ENCODE assay signal across 20 cellular contexts in the genomic region with DNA sequence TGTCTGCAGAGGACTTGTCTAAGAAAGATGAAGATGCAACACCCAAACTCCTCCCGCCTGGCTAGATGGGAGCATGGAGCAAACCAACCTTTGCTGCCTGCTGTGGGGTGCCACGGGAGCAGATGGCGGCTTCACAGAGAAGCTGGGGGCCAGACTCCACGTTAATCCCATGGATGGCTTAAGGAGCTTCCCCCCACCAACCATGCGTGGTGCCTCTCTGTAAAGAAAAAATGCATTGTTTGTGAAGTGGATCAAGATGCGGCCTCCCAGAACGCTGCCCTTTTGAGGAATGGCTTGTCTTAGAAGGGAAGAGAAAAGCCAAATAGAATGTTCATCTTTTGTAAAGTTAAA. TPM values are rescaled to one million over a fixed set of nuclear protein-coding genes. Genes with fewer than 3 reads are reported as not detected.
DNase-seq lines count a peak whose midpoint lies in the region; TF ChIP-seq lines count a peak whose summit lies in the region.
"Had no signal": no experiment of that assay in that cellular context is flagged by ENCODE, and none has a peak within 500 bp of the region (broad histone marks: within the 10 kb centered on the region; RNA-seq: fewer than 3 reads in every experiment).

No MANE protein-coding gene starts in this region.

- H2AK5ac ChIP-seq in neuronal stem cell (ENCODE audit: low read depth, low read length), result no peak overlapping the region

- H3K27ac ChIP-seq in neuronal stem cell (replicated peaks; ENCODE audit: low read length) (peak overlapping the region; percentile 21), testis (no peak overlapping the region)
- H3K27ac ChIP-seq: A549 had no signal

- no TSS peak for BruUV-seq in Caco-2 (replicated peaks; lab: Mats Ljungman, UMichigan)

- no peak overlapping the region for H2AFZ ChIP-seq in neuronal stem cell (ENCODE audit: low read length)

- no peaks in the 10 kb centered on the region for H3K27me3 ChIP-seq in Caco-2 (replicated peaks; ENCODE audit: control insufficient read depth, insufficient read depth, low read length)
- H3K27me3 ChIP-seq in neuronal stem cell (ENCODE audit: control insufficient read depth in 3 of 3, insufficient read depth in 3 of 3, low read depth in 1 of 3, low read length in 3 of 3), result no peaks in the 10 kb centered on the region
- no peaks in the 10 kb centered on the region for H3K27me3 ChIP-seq in testis

- H2BK15ac ChIP-seq in neuronal stem cell (ENCODE audit: low read length), result peak overlapping the region; percentile 19

- no peak overlapping the region for H4K91ac ChIP-seq in neuronal stem cell (ENCODE audit: low read depth, low read length, poor library complexity)

- H2BK12ac ChIP-seq in neuronal stem cell (ENCODE audit: low read length), result no peak overlapping the region

- intact Hi-C loops in Caco-2 (cut with micrococcal nuclease; ENCODE audit: unreplicated experiment) (no loop called here), testis (cut with DNase I; ENCODE audit: low total_unique reads) (no loop called here)

- WGBS in neuronal stem cell (ENCODE audit: extremely low coverage in 2 of 2, insufficient read length in 2 of 2, insufficient replicate concordance in 1 of 2), 2 donors, result no CpG with 5 or more reads among the region's 7 CpGs
- WGBS in testis, 2 donors, result 79 to 93% methylated on average over 7 of the region's 7 CpGs

- no peaks in the 10 kb centered on the region for H3K27me3 Mint-ChIP-seq in Caco-2 (ENCODE audit: insufficient read depth, unreplicated experiment)
- H3K27me3 Mint-ChIP-seq in endothelial cell (ENCODE audit: unreplicated experiment), result peaks cover 8% of the 10 kb centered on the region
- H3K27me3 Mint-ChIP-seq: CD4-positive, alpha-beta T cell; IgD-negative memory B cell had no signal

- POLR2A ChIA-PET in Caco-2 (lab: Charles Lee), result no interaction called here

- DNase-seq in Caco-2 (no peak), NCI-H82 (lab: John Stamatoyannopoulos, UW) (peak; percentile 96), endothelial cell (ENCODE audit: low spot score) (no peak), neuronal stem cell (ENCODE audit: low spot score) (no peak), activated gamma-delta T cell treated with Interleukin-2 at 50 U/mL for 16 hours (no peak), testis (no peak)
- DNase-seq in stimulated activated CD4-positive, alpha-beta T cell treated with anti-CD3 and anti-CD28 coated beads, Interleukin-15, amount 100 ng/mL, for 24 hours, result no peak
- DNase-seq: CD4-positive, alpha-beta T cell; GOT3; Kasumi-1; MM.1S; NCI-H1092; NCI-H1436 treated with DMSO at 0.1 percent for 48 hours; NCI-H2081; NCI-H510A; PC-3; RPMI8226; SHP77 treated with DMSO at 0.1 percent for 48 hours had no signal

- H3K9me3 ChIP-seq in Caco-2 (no peaks in the 10 kb centered on the region), neuronal stem cell (replicated peaks in 1 of 2; ENCODE audit: control insufficient read depth in 2 of 2, insufficient read depth in 1 of 2, low read depth in 1 of 2, low read length in 2 of 2) (no peaks in the 10 kb centered on the region), testis (no peaks in the 10 kb centered on the region)
- H3K9me3 ChIP-seq: A549 had no signal

- H3K4me1 ChIP-seq in Caco-2, result no peaks in the 10 kb centered on the region
- H3K4me1 ChIP-seq in neuronal stem cell (ENCODE audit: control insufficient read depth in 2 of 2, insufficient read depth in 1 of 2, low read depth in 1 of 2, low read length in 2 of 2), result peaks cover 0 to 24% of the 10 kb centered on the region in 2 donors
- H3K4me1 ChIP-seq in testis, result no peaks in the 10 kb centered on the region

- H3K36me3 ChIP-seq in Caco-2 (ENCODE audit: control insufficient read depth, insufficient read depth, low read length) (no peaks in the 10 kb centered on the region; the same call in none of the 2 replicates), neuronal stem cell (replicated peaks in 1 of 2; ENCODE audit: control insufficient read depth in 2 of 2, insufficient read depth in 2 of 2, low read length in 2 of 2) (peaks cover 41 to 98% of the 10 kb centered on the region in 2 donors), testis (ENCODE audit: low read depth, missing control alignments) (no peaks in the 10 kb centered on the region)

- H3K18ac ChIP-seq in neuronal stem cell (ENCODE audit: low read length), result peak overlapping the region; percentile 9

- no peaks in the 10 kb centered on the region for H3K9me3 Mint-ChIP-seq in Caco-2 (ENCODE audit: unreplicated experiment)
- no peaks in the 10 kb centered on the region for H3K9me3 Mint-ChIP-seq in endothelial cell (ENCODE audit: unreplicated experiment)
- H3K9me3 Mint-ChIP-seq: CD4-positive, alpha-beta T cell; IgD-negative memory B cell had no signal

- no peak overlapping the region for H3K14ac ChIP-seq in neuronal stem cell (ENCODE audit: low read length)

- H3K4me1 Mint-ChIP-seq in Caco-2 (ENCODE audit: low read depth, unreplicated experiment) (peaks cover 7% of the 10 kb centered on the region), endothelial cell (ENCODE audit: unreplicated experiment) (no peaks in the 10 kb centered on the region)

- H2BK5ac ChIP-seq in neuronal stem cell (ENCODE audit: low read length), result peak overlapping the region; percentile 76

- H3K36me3 Mint-ChIP-seq in Caco-2 (ENCODE audit: insufficient read depth, unreplicated experiment) (no peaks in the 10 kb centered on the region), endothelial cell (ENCODE audit: low read depth, unreplicated experiment) (peaks cover 25% of the 10 kb centered on the region)

- TF ChIP-seq POLR2A in testis (IDR thresholded peaks at IDR 0.05), result no peak

- CTCF ChIA-PET in Caco-2 (lab: Charles Lee), result no interaction called here

- TF ChIP-seq CTCF in Caco-2 (IDR thresholded peaks at IDR 0.05; ENCODE audit: insufficient read depth in 1 of 2, low read depth in 1 of 2, low read length in 1 of 2, severe bottlenecking in 1 of 2, unreplicated experiment in 1 of 2) (no peak), endothelial cell (IDR thresholded peaks at IDR 0.05; ENCODE audit: unreplicated experiment) (no peak), testis (IDR thresholded peaks at IDR 0.05) (no peak)

- no peak overlapping the region for H3K4ac ChIP-seq in neuronal stem cell (ENCODE audit: low read length)

- H3K79me1 ChIP-seq in neuronal stem cell (ENCODE audit: low read depth, low read length), result no peaks in the 10 kb centered on the region

- no peak overlapping the region for H3K4me2 ChIP-seq in neuronal stem cell (ENCODE audit: insufficient read depth, low read length, poor library complexity, severe bottlenecking)
- H3K4me2 ChIP-seq: A549 had no signal

- H4K8ac ChIP-seq in neuronal stem cell (ENCODE audit: low read depth, low read length), result no peak overlapping the region

- no peak overlapping the region for H3K23ac ChIP-seq in neuronal stem cell (ENCODE audit: low read depth, low read length, poor library complexity)

- H3K4me3 Mint-ChIP-seq in Caco-2 (ENCODE audit: unreplicated experiment), result no peak overlapping the region
- peak overlapping the region; percentile 56 for H3K4me3 Mint-ChIP-seq in endothelial cell (ENCODE audit: unreplicated experiment)
- H3K4me3 Mint-ChIP-seq: CD4-positive, alpha-beta T cell; IgD-negative memory B cell had no signal

- no peak overlapping the region for H3K9ac ChIP-seq in neuronal stem cell (ENCODE audit: low read depth, low read length, poor library complexity)

- H3K27ac Mint-ChIP-seq in Caco-2 (ENCODE audit: unreplicated experiment), result peak overlapping the region; percentile 60
- H3K27ac Mint-ChIP-seq in endothelial cell (ENCODE audit: unreplicated experiment), result no peak overlapping the region
- H3K27ac Mint-ChIP-seq: CD4-positive, alpha-beta T cell; IgD-negative memory B cell had no signal

- H3K4me3 ChIP-seq in Caco-2 (ENCODE audit: low read depth, low read length) (no peak overlapping the region), neuronal stem cell (ENCODE audit: low read length in 2 of 2) (no peak overlapping the region), testis (no peak overlapping the region)
- H3K4me3 ChIP-seq: A549 had no signal

- no peak overlapping the region for H2BK120ac ChIP-seq in neuronal stem cell (ENCODE audit: low read depth, low read length)

RNA-seq across cellular contexts. Expression of gene MVK, which starts 15.6 kb away (rescaled TPM):
- total RNA-seq in Caco-2 (2022) (28.4 and 28.9 TPM in 2 replicates), endothelial cell (ENCODE audit: unreplicated experiment) (40.7 TPM), testis (10 to 100 TPM; 49.8 to 63.1 TPM)
- polyA plus RNA-seq in neuronal stem cell (2013, experiment 1 of 2), result 25.4 TPM
- polyA plus RNA-seq in neuronal stem cell (2013, experiment 2 of 2), result 26.4 TPM
- 63.6 TPM for polyA plus RNA-seq in testis (ENCODE audit: insufficient read depth, low read depth, low replicate concordance)

RNA-seq across cellular contexts. Expression of gene MMAB, which starts 15.9 kb away (rescaled TPM):
- total RNA-seq in Caco-2 (2022) (42.3 and 48.9 TPM in 2 replicates), endothelial cell (ENCODE audit: unreplicated experiment) (41.6 TPM), testis (10 to 100 TPM; 23.6 to 26.4 TPM)
- 27.4 TPM for polyA plus RNA-seq in neuronal stem cell (2013, experiment 1 of 2)
- polyA plus RNA-seq in neuronal stem cell (2013, experiment 2 of 2), result 27.9 TPM
- polyA plus RNA-seq in testis (ENCODE audit: insufficient read depth, low read depth, low replicate concordance), result 45.2 TPM
